In genomic region chr17:38606646-38607611, GRCh38 we compare ENCODE assay signal across 9 cellular contexts. TPM values are rescaled to one million over a fixed set of nuclear protein-coding genes. Genes with fewer than 3 reads are reported as not detected.
DNase-seq lines count a peak whose midpoint lies in the region; ATAC-seq and TF ChIP-seq lines count a peak whose summit lies in the region.
"Had no signal": no experiment of that assay in that cellular context is flagged by ENCODE, and none has a peak within 500 bp of the region (broad histone marks: within the 10 kb centered on the region; RNA-seq: fewer than 3 reads in every experiment).

No MANE protein-coding gene starts in this region.

- no peaks in the 10 kb centered on the region for H3K79me2 ChIP-seq in GM23338 (replicated peaks; ENCODE audit: insufficient read depth)

- peaks cover 27% of the 10 kb centered on the region for H3F3A ChIP-seq in GM23338 (replicated peaks; ENCODE audit: low read depth)

- peak; percentile 63 for DNase-seq in GM23338 (ENCODE audit: low spot score)
- no peak for DNase-seq in SK-N-MC (ENCODE audit: low read depth, low spot score)
- peak; percentile 64 to 75 for DNase-seq in heart right ventricle
- peak; percentile 87 for DNase-seq in putamen (ENCODE audit: low spot score)
- no peak for DNase-seq in ureter (ENCODE audit: low spot score)
- DNase-seq in epidermal melanocyte (ENCODE audit: insufficient read length, low spot score): no peak
- DNase-seq in activated CD4-positive, CD25-positive, alpha-beta regulatory T cell (lab: John Stamatoyannopoulos, UW): no peak
- no peak for DNase-seq in COR-L47 (lab: John Stamatoyannopoulos, UW)
- DNase-seq: activated gamma-delta T cell had no signal

- H3K9me2 ChIP-seq in GM23338 (ENCODE audit: insufficient read depth): no peaks in the 10 kb centered on the region

- peaks cover 8% of the 10 kb centered on the region for H3K36me3 Mint-ChIP-seq in GM23338 (ENCODE audit: low read depth)

- H3K36me3 ChIP-seq in GM23338 (ENCODE audit: insufficient read depth) (no peaks in the 10 kb centered on the region), SK-N-MC (ENCODE audit: insufficient read depth, low read length) (no peaks in the 10 kb centered on the region), heart right ventricle (no peaks in the 10 kb centered on the region)

- H3K27ac ChIP-seq in GM23338 (ENCODE audit: low read depth) (peak overlapping the region; percentile 32; the same call in 1 of the 2 replicates), SK-N-MC (no peak overlapping the region), heart right ventricle (peak overlapping the region in 4 of 10 donors; percentile 13 to 58 (median 49))

- H3K4me2 ChIP-seq in GM23338: peak overlapping the region; percentile 92

- H3K4me1 Mint-ChIP-seq in GM23338: peaks cover 51% of the 10 kb centered on the region

- H3K27me3 Mint-ChIP-seq in GM23338 (ENCODE audit: insufficient read depth, low read depth, poor library complexity): peaks cover 43% of the 10 kb centered on the region

- peaks cover 7% of the 10 kb centered on the region for H3K9me3 Mint-ChIP-seq in GM23338

- intact Hi-C loops in heart right ventricle (cut with DNase I): no loop called here

- H3K27ac Mint-ChIP-seq in GM23338: peak overlapping the region; percentile 53; the same call in 1 of the 2 replicates

- H4K20me1 ChIP-seq in GM23338 (replicated peaks; ENCODE audit: insufficient read depth): no peaks in the 10 kb centered on the region

- 0 out of 4 replicates have a peak, but pooled peaks of 1 of the 2 experiments have one; percentile 5 for TF ChIP-seq CTCF in GM23338 (conservative IDR thresholded peaks at IDR 0.05; ENCODE audit: low read depth in 2 of 2)
- TF ChIP-seq CTCF in heart right ventricle (IDR thresholded peaks at IDR 0.05): peak in 3 of 9 donors; percentile 2 to 22 (median 4)

- H3K4me3 Mint-ChIP-seq in GM23338: peak overlapping the region; percentile 74

- H2AFZ ChIP-seq in GM23338: peak overlapping the region; percentile 94; the same call in 1 of the 2 replicates

- H3K4me3 ChIP-seq in GM23338 (peak overlapping the region; percentile 72), SK-N-MC (peak overlapping the region; percentile 84), heart right ventricle (peak overlapping the region in 9 of 10 donors; percentile 39 to 57 (median 53))

- no peak overlapping the region for H3K9ac ChIP-seq in SK-N-MC (ENCODE audit: insufficient read length)

- H3K4me1 ChIP-seq in GM23338 (ENCODE audit: insufficient read depth) (peaks cover 62% of the 10 kb centered on the region), heart right ventricle (peaks cover 6 to 20% (median 16%) of the 10 kb centered on the region in 9 donors)

- H3K27me3 ChIP-seq in GM23338 (ENCODE audit: insufficient read depth): peaks cover 54% of the 10 kb centered on the region
- peaks cover 0 to 97% (median 77%) of the 10 kb centered on the region in 7 donors for H3K27me3 ChIP-seq in heart right ventricle

- 8 to 9% methylated on average over 30 of the region's 30 CpGs for WGBS in heart right ventricle, 2 donors

- no peaks in the 10 kb centered on the region for H3K9me3 ChIP-seq in SK-N-MC (ENCODE audit: low read depth, low read length)
- peaks cover 0 to 7% (median 1%) of the 10 kb centered on the region in 11 donors for H3K9me3 ChIP-seq in heart right ventricle

- ATAC-seq in GM23338 (peak; percentile 0), heart right ventricle (peak; percentile 56 to 94 (median 84))

TF ChIP-seq in GM23338, 12 proteins besides CTCF, POLR2A, EP300 and RAD21:
- TF ChIP-seq JUNB (IDR thresholded peaks at IDR 0.05; ENCODE audit: unreplicated experiment) (no peak), ZNF331 (CRISPR knock-in tag; IDR thresholded peaks at IDR 0.05; ENCODE audit: low read depth) (no peak), ZNF462 (CRISPR knock-in tag; IDR thresholded peaks at IDR 0.05) (no peak), POLR2AphosphoS5 (IDR thresholded peaks at IDR 0.05; ENCODE audit: low read depth) (no peak)

RNA-seq across cellular contexts. Expression of gene SRCIN1, which starts 1.2 kb away (rescaled TPM):
- 1.3 and 2.2 TPM in 2 replicates for total RNA-seq in GM23338 (2014; rRNA removed; shearing (Covaris generic))
- polyA plus RNA-seq in GM23338 (2016; fragmentation: Nextera tagmentation; extraction: Ambion mirVana): 0.87 TPM in 2 replicates
- 1 to 10 TPM in 8 of 10 donors, under 1 TPM in 2; 0.27 to 3.2 (median 1.3) TPM for total RNA-seq in heart right ventricle
- polyA plus RNA-seq in heart right ventricle: 1 to 10 TPM in 1 of 2 donors, under 1 TPM in 1; 0.29 to 1.2 TPM
- 22.6 TPM for total RNA-seq in ureter

Comparison
In these comparisons a context has a peak if more than half of its experiments do, and no peak if none do; other contexts are left out.
1. DNase-seq: peak in GM23338 (single experiment), heart right ventricle (2 of 2) and putamen (single experiment); none in SK-N-MC (single experiment), ureter (single experiment), epidermal melanocyte (single experiment), activated CD4-positive, CD25-positive, alpha-beta regulatory T cell (0 of 4) and COR-L47 (single experiment).
2. Peak in every context shown above with its lines, with median percentiles within 50 percentile points of each other: H3K4me3 ChIP-seq.